ENCODE assay signal across 1 cellular context in genomic region chr5:672329-673139, GRCh38.
TF ChIP-seq lines count a peak whose summit lies in the region.

No MANE protein-coding gene starts in this region.

TF ChIP-seq in K562, 482 proteins besides CTCF, POLR2A, EP300 and RAD21 (continued from another document):
- no peak for TF ChIP-seq HINFP (tag; conservative IDR thresholded peaks at IDR 0.05; ENCODE audit: low read depth)
TF ChIP-seq in K562: peak in this region for 15.
